ENCODE assay signal across 7 cellular contexts in genomic region chr19:39398297-39398864, GRCh38. TPM values are rescaled to one million over a fixed set of nuclear protein-coding genes. Genes with fewer than 3 reads are reported as not detected.
DNase-seq lines count a peak whose midpoint lies in the region; ATAC-seq and TF ChIP-seq lines count a peak whose summit lies in the region.
"Had no signal": no experiment of that assay in that cellular context is flagged by ENCODE, and none has a peak within 500 bp of the region (broad histone marks: within the 10 kb centered on the region; RNA-seq: fewer than 3 reads in every experiment).

No MANE protein-coding gene starts in this region.

- no peaks in the 10 kb centered on the region for H3K9me3 Mint-ChIP-seq in dendritic cell treated with granulocyte-macrophage colony-stimulating factor and Interleukin-4, amounts not matched to agents 40 ng/mL and 50 ng/mL, for 4 days
- H3K9me3 Mint-ChIP-seq in progenitor cell of endocrine pancreas (ENCODE audit: low read depth): no peaks in the 10 kb centered on the region

- peaks cover 85% of the 10 kb centered on the region for H3K4me1 Mint-ChIP-seq in dendritic cell treated with granulocyte-macrophage colony-stimulating factor and Interleukin-4, amounts not matched to agents 40 ng/mL and 50 ng/mL, for 4 days (ENCODE audit: low read depth)
- peaks cover 20% of the 10 kb centered on the region for H3K4me1 Mint-ChIP-seq in progenitor cell of endocrine pancreas (ENCODE audit: low read depth)

- H3K4me3 ChIP-seq in Panc1 (ENCODE audit: low read depth in 2 of 2, low read length in 2 of 2): no peak overlapping the region

- no peaks in the 10 kb centered on the region for H3K9me3 ChIP-seq in Panc1 (ENCODE audit: control insufficient read depth, insufficient read depth, low read depth, low read length)

- intact Hi-C loops in Panc1 (cut with micrococcal nuclease; ENCODE audit: unreplicated experiment): no loop called here
- intact Hi-C loops in dendritic cell treated with granulocyte-macrophage colony-stimulating factor and Interleukin-4, amounts not matched to agents 40 ng/mL and 50 ng/mL, for 4 days (cut with micrococcal nuclease): loop anchor here (1.0 to 2.0 kb wide), 3 partner anchors 8 to 32 kb away; partner anchors contain the start of genes PLEKHG2 and ZFP36

- DNase-seq in AG08395 (ENCODE audit: low spot score) (peak; percentile 81), Panc1 (ENCODE audit: low read depth, low spot score) (peak; percentile 94), progenitor cell of endocrine pancreas (ENCODE audit: low spot score, unreplicated experiment) (no peak), NCI-H2107 (lab: John Stamatoyannopoulos, UW) (no peak)

- peaks cover 59% of the 10 kb centered on the region for H3K4me1 ChIP-seq in Panc1 (ENCODE audit: control insufficient read depth, insufficient read depth, low read length)

- H3K27ac Mint-ChIP-seq in dendritic cell treated with granulocyte-macrophage colony-stimulating factor and Interleukin-4, amounts not matched to agents 40 ng/mL and 50 ng/mL, for 4 days: peak overlapping the region; percentile 99
- H3K27ac Mint-ChIP-seq in progenitor cell of endocrine pancreas: peak overlapping the region; percentile 80

- peak overlapping the region; percentile 75 for H3K27ac ChIP-seq in Panc1 (ENCODE audit: low read length)

- no peaks in the 10 kb centered on the region for H3K27me3 ChIP-seq in Panc1 (ENCODE audit: control insufficient read depth, insufficient read depth, low read length)

- peaks cover 56% of the 10 kb centered on the region for H3K36me3 Mint-ChIP-seq in dendritic cell treated with granulocyte-macrophage colony-stimulating factor and Interleukin-4, amounts not matched to agents 40 ng/mL and 50 ng/mL, for 4 days (ENCODE audit: low read depth)
- peaks cover 4% of the 10 kb centered on the region for H3K36me3 Mint-ChIP-seq in progenitor cell of endocrine pancreas (ENCODE audit: insufficient read depth)

- CTCF ChIA-PET in Panc1 (lab: Charles Lee): interaction anchor here (0.5 to 7.4 kb wide), 55 partner anchors 7 to 1005 kb away, joined by 3 to 280 read pairs (median 6); partner anchors contain the start of genes EID2, EID2B, MED29 and PAF1

- no peak for TF ChIP-seq CTCF in Panc1 (IDR thresholded peaks at IDR 0.05)
- no peak for TF ChIP-seq CTCF in progenitor cell of endocrine pancreas (IDR thresholded peaks at IDR 0.05; ENCODE audit: unreplicated experiment)

- H3K36me3 ChIP-seq in Panc1 (ENCODE audit: control insufficient read depth, insufficient read depth, low read length): peaks cover 13% of the 10 kb centered on the region

- peak overlapping the region; percentile 60 for H3K4me3 Mint-ChIP-seq in dendritic cell treated with granulocyte-macrophage colony-stimulating factor and Interleukin-4, amounts not matched to agents 40 ng/mL and 50 ng/mL, for 4 days
- no peak overlapping the region for H3K4me3 Mint-ChIP-seq in progenitor cell of endocrine pancreas (ENCODE audit: low read depth)

- in situ Hi-C loops in Panc1 (cut with HindIII; ENCODE audit: low pct_unique_long_range_greater_than_20kb, low sequenced_read_pairs): loop anchor here (5.0 to 10.0 kb wide), 3 partner anchors 96 to 874 kb away; no protein-coding TSS in a partner anchor

- no peaks in the 10 kb centered on the region for H3K27me3 Mint-ChIP-seq in dendritic cell treated with granulocyte-macrophage colony-stimulating factor and Interleukin-4, amounts not matched to agents 40 ng/mL and 50 ng/mL, for 4 days
- no peaks in the 10 kb centered on the region for H3K27me3 Mint-ChIP-seq in progenitor cell of endocrine pancreas

- POLR2A ChIA-PET in Panc1 (lab: Charles Lee): interaction anchor here (0.6 to 15.7 kb wide), 18 partner anchors 9 to 435 kb away, joined by 3 to 524 read pairs (median 6); partner anchors contain the start of genes DYRK1B, EID2B, PLEKHG2 and RPS16

- no TSS peak for BruUV-seq in Panc1 (replicated peaks; lab: Mats Ljungman, UMichigan)

- ATAC-seq in Panc1 (no peak), HG03095 (IDR thresholded peaks at IDR 0.05; ENCODE audit: unreplicated experiment) (no peak)

RNA-seq across cellular contexts. Expression of gene MED29, which starts 7.2 kb away (rescaled TPM):
- total RNA-seq in Panc1 (2021; ENCODE audit: unreplicated experiment) (739 TPM), progenitor cell of endocrine pancreas (36.3 and 39.0 TPM in 2 replicates)
- 764 TPM for polyA plus RNA-seq in Panc1 (2012; ENCODE audit: insufficient read length)

RNA-seq across cellular contexts. Expression of gene PAF1, which starts 7.5 kb away (rescaled TPM):
- total RNA-seq in Panc1 (2021; ENCODE audit: unreplicated experiment): 901 TPM
- polyA plus RNA-seq in Panc1 (2012; ENCODE audit: insufficient read length): 1,335 TPM
- 49.4 and 49.5 TPM in 2 replicates for total RNA-seq in progenitor cell of endocrine pancreas

RNA-seq across cellular contexts. Expression of gene ZFP36, which starts 8.3 kb away (rescaled TPM):
- total RNA-seq in Panc1 (2021; ENCODE audit: unreplicated experiment): 414 TPM
- 369 TPM for polyA plus RNA-seq in Panc1 (2012; ENCODE audit: insufficient read length)
- total RNA-seq in progenitor cell of endocrine pancreas: 10.5 and 10.6 TPM in 2 replicates
- polyA plus RNA-seq: neural cell had no signal

RNA-seq across cellular contexts. Expression of gene PLEKHG2, which starts 14.1 kb away (rescaled TPM):
- total RNA-seq in Panc1 (2021; ENCODE audit: unreplicated experiment) (1,988 TPM), progenitor cell of endocrine pancreas (162 and 170 TPM in 2 replicates)
- polyA plus RNA-seq in Panc1 (2012; ENCODE audit: insufficient read length): 2,032 TPM

RNA-seq across cellular contexts. Expression of gene RPS16, which starts 37.4 kb away (rescaled TPM):
- 27,832 TPM for total RNA-seq in Panc1 (2021; ENCODE audit: unreplicated experiment)
- polyA plus RNA-seq in Panc1 (2012; ENCODE audit: insufficient read length): 38,578 TPM
- 1,449 and 1,510 TPM in 2 replicates for total RNA-seq in progenitor cell of endocrine pancreas

Comparison
In these comparisons a context has a peak if more than half of its experiments do, and no peak if none do; other contexts are left out.
1. DNase-seq: peak in AG08395 (single experiment) and Panc1 (single experiment); none in progenitor cell of endocrine pancreas (single experiment) and NCI-H2107 (single experiment).
2. RNA of gene MED29, which starts 7.2 kb away (total RNA-seq): 739 TPM in Panc1 (single experiment); 36.3 to 39.0 TPM in progenitor cell of endocrine pancreas; every median in the first group is over 10 times any median in the second.
3. RNA of gene PAF1, which starts 7.5 kb away (total RNA-seq): 901 TPM in Panc1 (single experiment); 49.4 to 49.5 TPM in progenitor cell of endocrine pancreas; every median in the first group is over 10 times any median in the second.
4. RNA of gene ZFP36, which starts 8.3 kb away (total RNA-seq): 414 TPM in Panc1 (single experiment); 10.5 to 10.6 TPM in progenitor cell of endocrine pancreas; every median in the first group is over 10 times any median in the second.